ENCODE assay signal across 8 cellular contexts in genomic region chr3:123258811-123259420, GRCh38. TPM values are rescaled to one million over a fixed set of nuclear protein-coding genes. Genes with fewer than 3 reads are reported as not detected.
DNase-seq lines count a peak whose midpoint lies in the region; ATAC-seq and TF ChIP-seq lines count a peak whose summit lies in the region.

No MANE protein-coding gene starts in this region.

- H3K27ac Mint-ChIP-seq in CD8-positive, alpha-beta T cell: peak overlapping the region; percentile 42
- peak overlapping the region; percentile 18; the same call in 1 of the 2 replicates for H3K27ac Mint-ChIP-seq in HFFc6

- no peak overlapping the region for H3K4me3 ChIP-seq in CD8-positive, alpha-beta T cell (ENCODE audit: low read depth, low read length)
- H3K4me3 ChIP-seq in coronary artery: no peak overlapping the region
- no peak overlapping the region for H3K4me3 ChIP-seq in mucosa of descending colon

- no peaks in the 10 kb centered on the region for H3K27me3 ChIP-seq in CD8-positive, alpha-beta T cell (ENCODE audit: insufficient read depth, low read length)

- POLR2A ChIA-PET in CD8-positive, alpha-beta T cell (lab: Charles Lee): no interaction called here

- H3K9me3 Mint-ChIP-seq in CD8-positive, alpha-beta T cell: no peaks in the 10 kb centered on the region
- no peaks in the 10 kb centered on the region for H3K9me3 Mint-ChIP-seq in HFFc6

- TF ChIP-seq CTCF in CD8-positive, alpha-beta T cell (IDR thresholded peaks at IDR 0.05): peak; percentile 29
- TF ChIP-seq CTCF in HFFc6 (IDR thresholded peaks at IDR 0.05) (peak; percentile 86), coronary artery (IDR thresholded peaks at IDR 0.05) (peak; percentile 49), mucosa of descending colon (IDR thresholded peaks at IDR 0.05) (peak; percentile 7)

- H3K36me3 Mint-ChIP-seq in CD8-positive, alpha-beta T cell: peaks cover 46% of the 10 kb centered on the region
- H3K36me3 Mint-ChIP-seq in HFFc6 (ENCODE audit: low read depth): no peaks in the 10 kb centered on the region

- CTCF ChIA-PET in CD8-positive, alpha-beta T cell (lab: Charles Lee): interaction anchor here (0.9 kb wide), 1 partner anchor 318 kb away, joined by 5 read pairs; no protein-coding TSS in a partner anchor

- DNase-seq in CD8-positive, alpha-beta T cell: no peak
- peak; percentile 69 for DNase-seq in HFFc6
- peak; percentile 19 for DNase-seq in NOMO-1 treated with dmso at 0.1 percent for 144 hours (lab: John Stamatoyannopoulos, UW; ENCODE audit: unreplicated experiment)
- no peak for DNase-seq in coronary artery (ENCODE audit: low spot score)
- DNase-seq in mucosa of descending colon: no peak

- H3K4me3 Mint-ChIP-seq in CD8-positive, alpha-beta T cell: no peak overlapping the region
- H3K4me3 Mint-ChIP-seq in HFFc6: no peak overlapping the region

- no peaks in the 10 kb centered on the region for H3K36me3 ChIP-seq in CD8-positive, alpha-beta T cell (ENCODE audit: insufficient read depth, low read length)
- H3K36me3 ChIP-seq in mucosa of descending colon (ENCODE audit: low read depth): no peaks in the 10 kb centered on the region

- ATAC-seq in CD8-positive, alpha-beta T cell: peak; percentile 54
- peak; percentile 69 for ATAC-seq in mucosa of descending colon
- no peak for ATAC-seq in HG03280 (IDR thresholded peaks at IDR 0.05; ENCODE audit: unreplicated experiment)
- no peak for ATAC-seq in GM21576 (IDR thresholded peaks at IDR 0.05; ENCODE audit: unreplicated experiment)
- no peak for ATAC-seq in HG03196 (IDR thresholded peaks at IDR 0.05; ENCODE audit: unreplicated experiment)

- H3K9me3 ChIP-seq in CD8-positive, alpha-beta T cell (ENCODE audit: low read length): no peaks in the 10 kb centered on the region
- no peaks in the 10 kb centered on the region for H3K9me3 ChIP-seq in mucosa of descending colon

- intact Hi-C loops in CD8-positive, alpha-beta T cell (cut with DNase I, micrococcal nuclease): loop anchor here (5.0 kb wide), 2 partner anchors 502 to 507 kb away; no protein-coding TSS in a partner anchor
- intact Hi-C loops in mucosa of descending colon (cut with DNase I, micrococcal nuclease): no loop called here

- no peaks in the 10 kb centered on the region for H3K4me1 Mint-ChIP-seq in CD8-positive, alpha-beta T cell (ENCODE audit: low read depth)
- peaks cover 8% of the 10 kb centered on the region for H3K4me1 Mint-ChIP-seq in HFFc6 (ENCODE audit: low read depth)

- no peaks in the 10 kb centered on the region for H3K4me1 ChIP-seq in CD8-positive, alpha-beta T cell (ENCODE audit: insufficient read depth, low read length)
- no peaks in the 10 kb centered on the region for H3K4me1 ChIP-seq in mucosa of descending colon (ENCODE audit: low read depth)

- no peaks in the 10 kb centered on the region for H3K27me3 Mint-ChIP-seq in CD8-positive, alpha-beta T cell (ENCODE audit: low read depth)
- no peaks in the 10 kb centered on the region for H3K27me3 Mint-ChIP-seq in HFFc6 (ENCODE audit: insufficient read depth)

- H3K27ac ChIP-seq in CD8-positive, alpha-beta T cell (ENCODE audit: low read depth, low read length): no peak overlapping the region
- no peak overlapping the region for H3K27ac ChIP-seq in coronary artery

RNA-seq across cellular contexts. Expression of gene SEC22A, which starts 57.2 kb away (rescaled TPM):
- 1 to 10 TPM; 8.6 to 9.1 TPM for total RNA-seq in CD8-positive, alpha-beta T cell
- total RNA-seq in HFFc6 (2021; fragmentation: NEBNext Ultra II Directional; extraction: Animal tissue kit (Norgen Biotek cat#: 25700)): 10 to 100 TPM; 13.7 to 20.8 (median 18.0) TPM
- total RNA-seq in mucosa of descending colon: 10 to 100 TPM; 11.7 to 13.7 (median 11.8) TPM

Comparison
In these comparisons a context has a peak if more than half of its experiments do, and no peak if none do; other contexts are left out.
1. ATAC-seq: peak in CD8-positive, alpha-beta T cell (single experiment) and mucosa of descending colon (single experiment); none in HG03280 (single experiment), GM21576 (single experiment) and HG03196 (single experiment).
2. DNase-seq: peak in HFFc6 (single experiment) and NOMO-1 treated with dmso at 0.1 percent for 144 hours (single experiment); none in CD8-positive, alpha-beta T cell (0 of 7), coronary artery (single experiment) and mucosa of descending colon (0 of 3).
3. CTCF ChIP-seq: peak in every context shown above with its lines; median percentile 86 in HFFc6; 49 in coronary artery; 29 in CD8-positive, alpha-beta T cell; 7 in mucosa of descending colon.
4. intact Hi-C loops: an anchor here in CD8-positive, alpha-beta T cell (5.0 kb wide); none called in mucosa of descending colon.